24 cellular contexts compared by ENCODE assay signal in genomic region chr12:68878846-68879245, GRCh38.
"Had no signal": no experiment of that assay in that cellular context is flagged by ENCODE, and none has a peak within 500 bp of the region (broad histone marks: within the 10 kb centered on the region; RNA-seq: fewer than 3 reads in every experiment).

No MANE protein-coding gene starts in this region.

- H3K4me1 ChIP-seq: stomach, suprapubic skin, testis, tibial artery, transverse colon, upper lobe of right lung, uterus, vagina had no signal

- H3K9me3 ChIP-seq: testis, thoracic aorta, thyroid gland, tibial artery, upper lobe of left lung, upper lobe of right lung, uterus, vagina had no signal

- H3K27ac ChIP-seq: stomach, suprapubic skin, testis, thoracic aorta, thyroid gland, tibial artery, tibial nerve, transverse colon, upper lobe of left lung, upper lobe of right lung, uterus, vagina had no signal

- DNase-seq: stimulated activated CD4-positive, alpha-beta T cell treated with anti-CD3 and anti-CD28 coated beads, Interleukin-2, amount 100 ng/mL, for 48 hours; stimulated activated CD4-positive, alpha-beta T cell treated with anti-CD3 and anti-CD28 coated beads, Interleukin-4, amount 100 ng/mL, for 1 hour; stimulated activated CD4-positive, alpha-beta T cell treated with anti-CD3 and anti-CD28 coated beads, Interleukin-4, amount 100 ng/mL, for 24 hours; stimulated activated CD4-positive, alpha-beta T cell treated with anti-CD3 and anti-CD28 coated beads, Interleukin-4, amount 100 ng/mL, for 4 hours; stimulated activated CD8-positive, alpha-beta memory T cell treated with anti-CD3 and anti-CD28 coated beads, Interleukin-4, amount 100 ng/mL, for 48 hours; stimulated activated naive B cell treated with anti-CD40 and anti-IgM and Interleukin-4, amounts not matched to agents 10 μg/mL and 1 μg/mL and 100 μg/mL, for 72 hours; stimulated activated naive CD4-positive, alpha-beta T cell; stimulated activated naive CD4-positive, alpha-beta T cell treated with Interleukin-2 at 50 U/mL for 16 hours; stimulated activated naive CD8-positive, alpha-beta T cell treated with anti-CD3 and anti-CD28 coated beads, Interleukin-15, amount 100 ng/mL, for 72 hours; stimulated activated naive CD8-positive, alpha-beta T cell treated with anti-CD3 and anti-CD28 coated beads, Interleukin-15, Interleukin-2, amounts not matched to agents 100 U/mL and 50 U/mL, for 24 hours; stomach; substantia nigra; testis; thyroid gland; tibial artery; transverse colon; trophoblast cell; upper lobe of left lung; upper lobe of right lung; uterus had no signal

- H3K27me3 ChIP-seq: stomach, suprapubic skin, testis, thyroid gland, tibial artery, tibial nerve, transverse colon, upper lobe of left lung, upper lobe of right lung, uterus, vagina had no signal

- H3K4me3 ChIP-seq: stomach, suprapubic skin, testis, thoracic aorta, thyroid gland, tibial artery, tibial nerve, transverse colon, upper lobe of left lung, upper lobe of right lung, uterus, vagina had no signal

- H3K36me3 ChIP-seq: suprapubic skin, thoracic aorta, thyroid gland, tibial artery, uterus, vagina had no signal
